ENCODE assay signal across 8 cellular contexts in the genomic region with DNA sequence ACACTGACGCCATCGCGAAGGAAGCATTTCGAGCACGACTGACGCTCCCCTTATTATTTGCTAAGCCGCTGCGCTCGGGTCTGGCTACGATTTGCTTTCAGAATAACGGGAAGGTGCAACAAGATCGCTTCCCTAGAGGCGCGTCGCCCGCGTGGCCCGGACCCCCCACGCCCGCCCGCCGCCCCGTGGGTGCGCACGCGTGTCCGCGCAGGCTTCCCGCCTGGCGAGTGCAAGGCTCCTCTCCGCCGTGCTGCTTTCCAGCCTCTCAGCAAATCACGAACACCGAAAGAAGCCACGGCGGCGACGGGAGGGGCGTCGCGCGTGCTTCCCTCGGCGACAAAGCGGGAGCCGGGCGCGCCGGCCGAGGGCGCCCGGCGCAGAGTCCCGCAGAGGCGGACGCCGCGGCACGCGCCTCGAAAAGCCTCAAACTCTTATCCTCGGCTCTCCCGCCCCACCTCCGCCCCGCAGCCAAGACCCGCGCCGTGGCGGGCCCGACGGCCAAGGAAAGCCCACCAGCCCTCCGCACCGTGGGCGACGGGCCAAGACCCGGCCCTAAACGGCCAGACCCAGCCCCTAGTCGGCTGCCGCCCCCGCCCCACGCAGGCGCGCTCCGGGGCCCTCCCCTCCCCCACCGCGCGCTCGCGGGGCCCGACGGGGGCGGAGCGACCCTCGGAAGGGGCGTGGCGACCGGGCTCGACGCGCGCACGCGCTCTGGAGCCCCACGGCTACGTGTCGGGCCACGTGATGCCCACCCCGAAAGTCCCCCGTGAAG. TPM values are rescaled to one million over a fixed set of nuclear protein-coding genes. Genes with fewer than 3 reads are reported as not detected.
DNase-seq lines count a peak whose midpoint lies in the region; ATAC-seq and TF ChIP-seq lines count a peak whose summit lies in the region.

No MANE protein-coding gene starts in this region.

- H3K9me3 Mint-ChIP-seq in activated naive CD8-positive, alpha-beta T cell (ENCODE audit: low read depth) = no peaks in the 10 kb centered on the region
- peaks cover 13% of the 10 kb centered on the region for H3K9me3 Mint-ChIP-seq in glutamatergic neuron (ENCODE audit: unreplicated experiment)

- peak overlapping the region; percentile 94 for H2AFZ ChIP-seq in osteoblast (ENCODE audit: low read length)

- no peaks in the 10 kb centered on the region for H3K9me2 ChIP-seq in DOHH2 (replicated peaks; ENCODE audit: control insufficient read depth, low read length)

- peaks cover 18% of the 10 kb centered on the region for H4K20me1 ChIP-seq in DOHH2 (ENCODE audit: control insufficient read depth, insufficient read depth, low read depth, low read length)
- H4K20me1 ChIP-seq in osteoblast (ENCODE audit: insufficient read depth, low read length) = peaks cover 8% of the 10 kb centered on the region

- H3F3A ChIP-seq in DOHH2 (ENCODE audit: control insufficient read depth, insufficient read depth) = peaks cover 13% of the 10 kb centered on the region

- H3K36me3 Mint-ChIP-seq in activated naive CD8-positive, alpha-beta T cell = no peaks in the 10 kb centered on the region
- H3K36me3 Mint-ChIP-seq in glutamatergic neuron (ENCODE audit: unreplicated experiment) = no peaks in the 10 kb centered on the region

- ATAC-seq in GM21515 (IDR thresholded peaks at IDR 0.05; ENCODE audit: unreplicated experiment) (peak; percentile 49), SK-N-SH treated with all-trans-retinoic acid at 6 μM for 48 hours (peak; percentile 67)

- H3K36me3 ChIP-seq in DOHH2 (ENCODE audit: control insufficient read depth, low read length) (no peaks in the 10 kb centered on the region), osteoblast (ENCODE audit: insufficient read depth, low read length) (no peaks in the 10 kb centered on the region)

- H3K27ac ChIP-seq in DOHH2 (ENCODE audit: low read depth, low read length) (peak overlapping the region; percentile 80), osteoblast (ENCODE audit: low read depth, low read length) (peak overlapping the region; percentile 88), temporal lobe (ENCODE audit: low read depth, low read length) (peak overlapping the region; percentile 90)

- H3K9me3 ChIP-seq in DOHH2 (ENCODE audit: control insufficient read depth, insufficient read depth, low read length) (no peaks in the 10 kb centered on the region), osteoblast (ENCODE audit: low read depth, low read length) (no peaks in the 10 kb centered on the region)

- peak; percentile 97 for DNase-seq in HuH-7 (ENCODE audit: low spot score)
- peak; percentile 86 for DNase-seq in glutamatergic neuron
- peak; percentile 99 for DNase-seq in osteoblast (ENCODE audit: insufficient read length, low spot score, missing footprints)

- H3K27me3 ChIP-seq in DOHH2 (ENCODE audit: control insufficient read depth, low read length) = no peaks in the 10 kb centered on the region
- H3K27me3 ChIP-seq in osteoblast (ENCODE audit: insufficient read depth, low read length) = no peaks in the 10 kb centered on the region

- H3K4me1 Mint-ChIP-seq in activated naive CD8-positive, alpha-beta T cell (ENCODE audit: low read depth) = peaks cover 32% of the 10 kb centered on the region
- H3K4me1 Mint-ChIP-seq in glutamatergic neuron (ENCODE audit: low read depth, unreplicated experiment) = peaks cover 9% of the 10 kb centered on the region

- H3K4me3 ChIP-seq in DOHH2 (ENCODE audit: low read length) (peak overlapping the region; percentile 85), osteoblast (ENCODE audit: insufficient read depth, low read length) (peak overlapping the region; percentile 83)

- H3K4me2 ChIP-seq in DOHH2 (ENCODE audit: low read length) (peak overlapping the region; percentile 77), osteoblast (ENCODE audit: insufficient read depth, low read length) (peak overlapping the region; percentile 97)

- H3K4me1 ChIP-seq in DOHH2 (ENCODE audit: control insufficient read depth, low read length) = peaks cover 24% of the 10 kb centered on the region
- H3K4me1 ChIP-seq in osteoblast (ENCODE audit: insufficient read depth, low read length) = peaks cover 13% of the 10 kb centered on the region

- no peak for TF ChIP-seq CTCF in DOHH2 (IDR thresholded peaks at IDR 0.05; ENCODE audit: low read depth, low read length, poor library complexity, severe bottlenecking)
- TF ChIP-seq CTCF in glutamatergic neuron (IDR thresholded peaks at IDR 0.05; ENCODE audit: partially characterized antibody, unreplicated experiment) = no peak
- TF ChIP-seq CTCF in osteoblast (IDR thresholded peaks at IDR 0.05; ENCODE audit: extremely low read depth, low read depth, low read length) = no peak

- no peaks in the 10 kb centered on the region for H3K27me3 Mint-ChIP-seq in activated naive CD8-positive, alpha-beta T cell
- peaks cover 6% of the 10 kb centered on the region for H3K27me3 Mint-ChIP-seq in glutamatergic neuron (ENCODE audit: unreplicated experiment)

- H3K79me2 ChIP-seq in DOHH2 (ENCODE audit: control insufficient read depth, low read length) (peaks cover 36% of the 10 kb centered on the region), osteoblast (ENCODE audit: insufficient read depth, low read length) (peaks cover 36% of the 10 kb centered on the region)

- H3K27ac Mint-ChIP-seq in activated naive CD8-positive, alpha-beta T cell = peak overlapping the region; percentile 87
- peak overlapping the region; percentile 92 for H3K27ac Mint-ChIP-seq in glutamatergic neuron (ENCODE audit: unreplicated experiment)

- H3K4me3 Mint-ChIP-seq in activated naive CD8-positive, alpha-beta T cell = peak overlapping the region; percentile 93
- peak overlapping the region; percentile 90 for H3K4me3 Mint-ChIP-seq in glutamatergic neuron (ENCODE audit: unreplicated experiment)

TF ChIP-seq in SK-N-SH treated with all-trans-retinoic acid at 6 μM for 48 hours, 23 proteins besides CTCF, POLR2A, EP300 and RAD21:
- no peak for TF ChIP-seq TCF4 (CRISPR knock-in tag; IDR thresholded peaks at IDR 0.05; ENCODE audit: borderline replicate concordance)
- TF ChIP-seq ZNF8 (CRISPR knock-in tag; IDR thresholded peaks at IDR 0.05) = no peak
- no peak for TF ChIP-seq ZFP30 (CRISPR knock-in tag; IDR thresholded peaks at IDR 0.05)
- TF ChIP-seq, protein P1, sequence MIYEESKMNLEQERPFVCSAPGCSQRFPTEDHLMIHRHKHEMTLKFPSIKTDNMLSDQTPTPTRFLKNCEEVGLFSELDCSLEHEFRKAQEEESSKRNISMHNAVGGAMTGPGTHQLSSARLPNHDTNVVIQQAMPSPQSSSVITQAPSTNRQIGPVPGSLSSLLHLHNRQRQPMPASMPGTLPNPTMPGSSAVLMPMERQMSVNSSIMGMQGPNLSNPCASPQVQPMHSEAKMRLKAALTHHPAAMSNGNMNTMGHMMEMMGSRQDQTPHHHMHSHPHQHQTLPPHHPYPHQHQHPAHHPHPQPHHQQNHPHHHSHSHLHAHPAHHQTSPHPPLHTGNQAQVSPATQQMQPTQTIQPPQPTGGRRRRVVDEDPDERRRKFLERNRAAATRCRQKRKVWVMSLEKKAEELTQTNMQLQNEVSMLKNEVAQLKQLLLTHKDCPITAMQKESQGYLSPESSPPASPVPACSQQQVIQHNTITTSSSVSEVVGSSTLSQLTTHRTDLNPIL (CRISPR knock-in tag; IDR thresholded peaks at IDR 0.05; ENCODE audit: low read depth) = no peak
- TF ChIP-seq, protein P2, sequence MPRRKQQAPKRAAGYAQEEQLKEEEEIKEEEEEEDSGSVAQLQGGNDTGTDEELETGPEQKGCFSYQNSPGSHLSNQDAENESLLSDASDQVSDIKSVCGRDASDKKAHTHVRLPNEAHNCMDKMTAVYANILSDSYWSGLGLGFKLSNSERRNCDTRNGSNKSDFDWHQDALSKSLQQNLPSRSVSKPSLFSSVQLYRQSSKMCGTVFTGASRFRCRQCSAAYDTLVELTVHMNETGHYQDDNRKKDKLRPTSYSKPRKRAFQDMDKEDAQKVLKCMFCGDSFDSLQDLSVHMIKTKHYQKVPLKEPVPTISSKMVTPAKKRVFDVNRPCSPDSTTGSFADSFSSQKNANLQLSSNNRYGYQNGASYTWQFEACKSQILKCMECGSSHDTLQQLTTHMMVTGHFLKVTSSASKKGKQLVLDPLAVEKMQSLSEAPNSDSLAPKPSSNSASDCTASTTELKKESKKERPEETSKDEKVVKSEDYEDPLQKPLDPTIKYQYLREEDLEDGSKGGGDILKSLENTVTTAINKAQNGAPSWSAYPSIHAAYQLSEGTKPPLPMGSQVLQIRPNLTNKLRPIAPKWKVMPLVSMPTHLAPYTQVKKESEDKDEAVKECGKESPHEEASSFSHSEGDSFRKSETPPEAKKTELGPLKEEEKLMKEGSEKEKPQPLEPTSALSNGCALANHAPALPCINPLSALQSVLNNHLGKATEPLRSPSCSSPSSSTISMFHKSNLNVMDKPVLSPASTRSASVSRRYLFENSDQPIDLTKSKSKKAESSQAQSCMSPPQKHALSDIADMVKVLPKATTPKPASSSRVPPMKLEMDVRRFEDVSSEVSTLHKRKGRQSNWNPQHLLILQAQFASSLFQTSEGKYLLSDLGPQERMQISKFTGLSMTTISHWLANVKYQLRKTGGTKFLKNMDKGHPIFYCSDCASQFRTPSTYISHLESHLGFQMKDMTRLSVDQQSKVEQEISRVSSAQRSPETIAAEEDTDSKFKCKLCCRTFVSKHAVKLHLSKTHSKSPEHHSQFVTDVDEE (CRISPR knock-in tag; IDR thresholded peaks at IDR 0.05) = peak; percentile 80
- no peak for TF ChIP-seq PPARA (CRISPR knock-in tag; IDR thresholded peaks at IDR 0.05; ENCODE audit: borderline replicate concordance)
- no peak for TF ChIP-seq ZC3H10 (CRISPR knock-in tag; IDR thresholded peaks at IDR 0.05)
- 0 out of 2 replicates have a peak, but pooled peaks have one; percentile 33 for TF ChIP-seq SNAI2 (CRISPR knock-in tag; IDR thresholded peaks at IDR 0.05)
- TF ChIP-seq CSDC2 (CRISPR knock-in tag; IDR thresholded peaks at IDR 0.05) = no peak
- no peak for TF ChIP-seq ARNTL (CRISPR knock-in tag; IDR thresholded peaks at IDR 0.05; ENCODE audit: borderline replicate concordance, low read depth)

RNA-seq across cellular contexts. Expression of a gene that starts 1.0 kb away (rescaled TPM):
- total RNA-seq in glutamatergic neuron (ENCODE audit: unreplicated experiment) (50.5 TPM), osteoblast (205 and 212 TPM in 2 replicates), temporal lobe (198 TPM)

Comparison
In these comparisons a context has a peak if more than half of its experiments do, and no peak if none do; other contexts are left out.
1. Peak in every context shown above with its lines: DNase-seq, ATAC-seq, H3K4me3 ChIP-seq and H3K27ac ChIP-seq.